In the genomic region with DNA sequence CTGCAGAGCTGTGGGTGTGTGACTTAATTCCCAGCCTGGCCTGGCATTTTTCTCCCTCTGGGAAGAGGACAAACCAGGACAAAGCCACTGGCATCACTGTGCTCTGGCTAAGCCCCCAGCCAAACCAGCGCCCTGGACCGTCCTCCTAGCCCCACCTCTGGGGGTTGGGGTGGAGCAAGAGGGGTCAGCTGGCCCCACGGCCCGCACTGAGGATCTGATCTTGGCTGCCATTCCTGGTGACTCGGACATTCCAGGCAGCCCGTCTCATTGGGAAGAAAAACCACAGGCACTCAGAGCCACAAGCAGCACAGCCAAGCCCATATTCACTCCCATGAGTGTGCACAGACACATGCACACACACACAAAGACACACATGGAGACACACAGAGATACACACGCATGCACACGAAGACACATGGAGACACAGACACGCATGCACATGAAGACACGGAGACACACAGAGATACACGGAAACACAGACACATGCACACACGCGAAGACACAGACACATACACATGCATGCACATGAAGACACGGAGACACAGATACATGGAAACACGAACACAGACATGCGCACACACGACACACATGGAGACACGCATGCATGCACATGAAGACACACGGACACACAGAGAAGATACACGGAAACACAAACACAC, we compare ENCODE assay signal across 8 cellular contexts. TPM values are rescaled to one million over a fixed set of nuclear protein-coding genes. Genes with fewer than 3 reads are reported as not detected.
DNase-seq lines count a peak whose midpoint lies in the region; ATAC-seq and TF ChIP-seq lines count a peak whose summit lies in the region.

No MANE protein-coding gene starts in this region.

- H3K4me2 ChIP-seq in osteoblast (ENCODE audit: insufficient read depth, low read length): peak overlapping the region; percentile 89

- H3K79me2 ChIP-seq in osteoblast (ENCODE audit: insufficient read depth, low read length): peaks cover 33% of the 10 kb centered on the region

- DNase-seq in AG10803 (ENCODE audit: low read depth) (peak; percentile 97), SJCRH30 (peak; percentile 79 to 85), fibroblast of the conjunctiva (ENCODE audit: low read depth) (peak; percentile 81), osteoblast (ENCODE audit: insufficient read length, low spot score, missing footprints) (peak; percentile 99), GM13977 (ENCODE audit: low spot score) (no peak), NCI-H1105 treated with DMSO at 0.1 percent for 48 hours (lab: John Stamatoyannopoulos, UW) (no peak), KG1 (lab: John Stamatoyannopoulos, UW) (no peak)

- in situ Hi-C loops in GM13977 (cut with MboI; ENCODE audit: low pct_unique_long_range_greater_than_20kb, low sequenced_read_pairs, unreplicated experiment): no loop called here

- peak overlapping the region; percentile 23 for H3K4me3 ChIP-seq in AG10803 (ENCODE audit: low read length)
- no peak overlapping the region for H3K4me3 ChIP-seq in SJCRH30
- peak overlapping the region; percentile 42 for H3K4me3 ChIP-seq in osteoblast (ENCODE audit: insufficient read depth, low read length)

- H3K27ac ChIP-seq in SJCRH30 (peak overlapping the region; percentile 87), osteoblast (ENCODE audit: low read depth, low read length) (peak overlapping the region; percentile 85)

- 0 out of 2 replicates have a peak, but pooled peaks cover under 1% of the 10 kb centered on the region for H3K9me3 ChIP-seq in SJCRH30 (replicated peaks)
- H3K9me3 ChIP-seq in osteoblast (ENCODE audit: low read depth, low read length): no peaks in the 10 kb centered on the region

- H3K27me3 ChIP-seq in SJCRH30 (no peaks in the 10 kb centered on the region), osteoblast (ENCODE audit: insufficient read depth, low read length) (no peaks in the 10 kb centered on the region)

- peaks cover 8% of the 10 kb centered on the region for H4K20me1 ChIP-seq in osteoblast (ENCODE audit: insufficient read depth, low read length)

- H2AFZ ChIP-seq in osteoblast (ENCODE audit: low read length): peak overlapping the region; percentile 18

- H3K36me3 ChIP-seq in SJCRH30: no peaks in the 10 kb centered on the region
- H3K36me3 ChIP-seq in osteoblast (ENCODE audit: insufficient read depth, low read length): no peaks in the 10 kb centered on the region

- no peak for ATAC-seq in GM19463 (IDR thresholded peaks at IDR 0.05; ENCODE audit: unreplicated experiment)

- H3K4me1 ChIP-seq in SJCRH30 (peaks cover 30% of the 10 kb centered on the region), osteoblast (ENCODE audit: insufficient read depth, low read length) (peaks cover 40% of the 10 kb centered on the region)

- TF ChIP-seq CTCF in AG10803 (conservative IDR thresholded peaks at IDR 0.05; ENCODE audit: low read length) (no peak), osteoblast (IDR thresholded peaks at IDR 0.05; ENCODE audit: extremely low read depth, low read depth, low read length) (no peak), GM13977 (IDR thresholded peaks at IDR 0.05; ENCODE audit: extremely low read depth, insufficient read depth, missing control alignments) (no peak)

RNA-seq across cellular contexts. Expression of a gene that starts 2.3 kb away (rescaled TPM):
- 11.3 and 13.8 TPM in 2 replicates for total RNA-seq in SJCRH30 (2014; rRNA removed; shearing (Covaris generic))
- 689 and 735 TPM in 2 replicates for total RNA-seq in osteoblast

RNA-seq across cellular contexts. Expression of a gene that starts 11.4 kb away (rescaled TPM):
- 45.8 and 52.5 TPM in 2 replicates for total RNA-seq in SJCRH30 (2014; rRNA removed; shearing (Covaris generic))
- 73.5 and 81.9 TPM in 2 replicates for total RNA-seq in osteoblast

RNA-seq across cellular contexts. Expression of a gene that starts 14.4 kb away (rescaled TPM):
- 177 and 208 TPM in 2 replicates for total RNA-seq in SJCRH30 (2014; rRNA removed; shearing (Covaris generic))
- 64.8 and 74.6 TPM in 2 replicates for total RNA-seq in osteoblast

RNA-seq across cellular contexts. Expression of a gene that starts 29.6 kb away (rescaled TPM):
- total RNA-seq in SJCRH30 (2014; rRNA removed; shearing (Covaris generic)): 0.15 and 0.47 TPM in 2 replicates
- total RNA-seq in osteoblast: under 0.01 TPM in 2 replicates

RNA-seq across cellular contexts. Expression of a gene that starts 36.0 kb away (rescaled TPM):
- 22.1 and 22.3 TPM in 2 replicates for total RNA-seq in SJCRH30 (2014; rRNA removed; shearing (Covaris generic))
- total RNA-seq in osteoblast: 12.7 and 13.8 TPM in 2 replicates

Comparison
In these comparisons a context has a peak if more than half of its experiments do, and no peak if none do; other contexts are left out.
1. DNase-seq: peak in AG10803 (single experiment), SJCRH30 (2 of 2), fibroblast of the conjunctiva (single experiment) and osteoblast (single experiment); none in GM13977 (single experiment), NCI-H1105 treated with DMSO at 0.1 percent for 48 hours (single experiment) and KG1 (single experiment).
2. RNA of a gene that starts 2.3 kb away (total RNA-seq): 689 to 735 TPM in osteoblast; 11.3 to 13.8 TPM in SJCRH30; every median in the first group is over 10 times any median in the second.